In the genomic region with DNA sequence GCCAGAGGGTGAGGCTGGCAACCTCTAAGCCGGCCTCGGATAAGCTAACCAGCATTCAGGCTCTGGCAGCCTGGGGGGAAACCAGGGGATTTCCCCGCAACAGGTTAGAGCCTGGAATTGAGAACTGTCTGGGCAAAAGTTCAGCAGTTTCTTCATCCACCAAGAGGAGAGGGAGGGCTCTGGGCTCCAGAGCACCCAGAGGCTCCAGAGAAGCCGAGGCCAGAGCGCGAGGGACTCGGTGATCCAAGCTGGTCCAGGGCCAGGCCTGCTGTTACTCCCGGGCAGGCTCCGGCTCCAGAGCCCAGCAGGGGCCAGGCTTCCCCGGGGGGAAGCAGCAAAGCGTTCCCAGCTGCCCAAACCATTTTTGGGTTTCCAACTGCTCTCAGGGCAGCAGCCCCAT, we compare ENCODE assay signal across 9 cellular contexts. TPM values are rescaled to one million over a fixed set of nuclear protein-coding genes. Genes with fewer than 3 reads are reported as not detected.
A peak's percentile ranks its signal among the peaks of the same experiment; 100 is the strongest.
DNase-seq lines count a peak whose midpoint lies in the region; ATAC-seq, FAIRE-seq and TF ChIP-seq lines count a peak whose summit lies in the region.
"Had no signal": no experiment of that assay in that cellular context is flagged by ENCODE, and none has a peak within 500 bp of the region (broad histone marks: within the 10 kb centered on the region; RNA-seq: fewer than 3 reads in every experiment).

No MANE protein-coding gene starts in this region.

- no peaks in the 10 kb centered on the region for H3K9me3 Mint-ChIP-seq in activated CD8-positive, alpha-beta memory T cell treated with anti-CD3 and anti-CD28 coated beads, Interleukin-2, amount 10 ng/mL, durations not matched to agents 7 days and 5 days (ENCODE audit: low read depth)

- no peak for ATAC-seq in activated CD8-positive, alpha-beta memory T cell treated with anti-CD3 and anti-CD28 coated beads, Interleukin-2, amount 10 ng/mL, durations not matched to agents 7 days and 5 days
- no peak for ATAC-seq in GM18870 (IDR thresholded peaks at IDR 0.05; ENCODE audit: unreplicated experiment)
- ATAC-seq: foreskin keratinocyte had no signal

- peak overlapping the region; percentile 88 for H3K27ac Mint-ChIP-seq in activated CD8-positive, alpha-beta memory T cell treated with anti-CD3 and anti-CD28 coated beads, Interleukin-2, amount 10 ng/mL, durations not matched to agents 7 days and 5 days

- intact Hi-C loops in kidney (cut with DNase I) (no loop called here), transverse colon (cut with DNase I; ENCODE audit: low total_unique reads) (no loop called here)

- no peaks in the 10 kb centered on the region for H3K9me3 ChIP-seq in kidney (ENCODE audit: control insufficient read depth in 1 of 2, low read length in 2 of 2)
- H3K9me3 ChIP-seq in transverse colon: no peaks in the 10 kb centered on the region

- H3K9ac ChIP-seq in kidney (ENCODE audit: low read length in 2 of 2): no peak overlapping the region

- H3K27ac ChIP-seq in kidney (ENCODE audit: low read depth in 2 of 2, low read length in 2 of 2) (peak overlapping the region in 1 of 2 donors; percentile 55), transverse colon (peak overlapping the region; percentile 68 to 91 (median 76))
- H3K27ac ChIP-seq: foreskin keratinocyte, VCaP had no signal

- CTCF ChIA-PET in activated CD8-positive, alpha-beta memory T cell treated with anti-CD3 and anti-CD28 coated beads, Interleukin-2, amount 10 ng/mL, durations not matched to agents 7 days and 5 days (lab: Charles Lee): interaction anchor here (14.0 to 34.1 kb wide), 3 partner anchors 12 to 44 kb away, joined by 156 to 1064 read pairs (median 298); partner anchors contain the start of genes GGA1, LGALS1, NOL12 and PDXP

- H3K4me1 ChIP-seq in kidney (ENCODE audit: control insufficient read depth in 1 of 2, insufficient read depth in 1 of 2, low read depth in 1 of 2, low read length in 2 of 2): peaks cover under 1 to 4% of the 10 kb centered on the region in 2 donors
- H3K4me1 ChIP-seq in transverse colon: peaks cover 33 to 44% (median 39%) of the 10 kb centered on the region in 4 donors
- H3K4me1 ChIP-seq: foreskin keratinocyte had no signal

- WGBS in transverse colon (ENCODE audit: low coverage in 1 of 2), 2 donors: 48% methylated on average over 11 of the region's 11 CpGs; no CpG with 5 or more reads in 1 of the 2 donors

- peaks cover 7% of the 10 kb centered on the region for H3K36me3 Mint-ChIP-seq in activated CD8-positive, alpha-beta memory T cell treated with anti-CD3 and anti-CD28 coated beads, Interleukin-2, amount 10 ng/mL, durations not matched to agents 7 days and 5 days

- DNase-seq in activated CD8-positive, alpha-beta memory T cell treated with anti-CD3 and anti-CD28 coated beads, Interleukin-2, amount 10 ng/mL, durations not matched to agents 7 days and 5 days: no peak
- no peak for DNase-seq in activated CD8-positive, alpha-beta memory T cell treated with anti-CD3 and anti-CD28 coated beads for 24 hours
- peak; percentile 90 for DNase-seq in kidney
- peak; percentile 68 for DNase-seq in transverse colon
- no peak for DNase-seq in NCI-H748 (lab: John Stamatoyannopoulos, UW; ENCODE audit: unreplicated experiment)
- DNase-seq: foreskin keratinocyte had no signal

- H3K27me3 ChIP-seq in transverse colon: no peaks in the 10 kb centered on the region
- H3K27me3 ChIP-seq: foreskin keratinocyte had no signal

- no peak for TF ChIP-seq CTCF in kidney (IDR thresholded peaks at IDR 0.05; ENCODE audit: borderline replicate concordance, extremely low read depth, insufficient read depth)
- no peak for TF ChIP-seq CTCF in transverse colon (IDR thresholded peaks at IDR 0.05)

- no peak for FAIRE-seq in kidney (lab: Jason Lieb, UNC)

- TF ChIP-seq EP300 in transverse colon (IDR thresholded peaks at IDR 0.05; ENCODE audit: low read depth): no peak

- in situ Hi-C loops in transverse colon (cut with MboI; ENCODE audit: low pct_ligation_motif_present in 1 of 4, low pct_unique_long_range_greater_than_20kb in 1 of 4, low sequenced_read_pairs in 3 of 4): loop anchor here in 1 of 4 donors (10.0 kb wide), 1 partner anchor 59 kb away; the partner anchor contains the start of gene NOL12

- no peak for TF ChIP-seq POLR2A in transverse colon (IDR thresholded peaks at IDR 0.05)

- no peak overlapping the region for H3K4me3 Mint-ChIP-seq in activated CD8-positive, alpha-beta memory T cell treated with anti-CD3 and anti-CD28 coated beads, Interleukin-2, amount 10 ng/mL, durations not matched to agents 7 days and 5 days

- H3K4me1 Mint-ChIP-seq in activated CD8-positive, alpha-beta memory T cell treated with anti-CD3 and anti-CD28 coated beads, Interleukin-2, amount 10 ng/mL, durations not matched to agents 7 days and 5 days: peaks cover 43% of the 10 kb centered on the region

- H3K27me3 Mint-ChIP-seq in activated CD8-positive, alpha-beta memory T cell treated with anti-CD3 and anti-CD28 coated beads, Interleukin-2, amount 10 ng/mL, durations not matched to agents 7 days and 5 days: no peaks in the 10 kb centered on the region

- peaks cover 2 to 6% of the 10 kb centered on the region in 2 donors for H3K36me3 ChIP-seq in kidney (ENCODE audit: control insufficient read depth in 1 of 2, insufficient read depth in 2 of 2, low read length in 2 of 2)
- H3K36me3 ChIP-seq in transverse colon: no peaks in the 10 kb centered on the region

- H3K4me3 ChIP-seq in kidney (ENCODE audit: low read length in 2 of 2) (no peak overlapping the region), transverse colon (no peak overlapping the region)

RNA-seq across cellular contexts. Expression of gene SH3BP1, which starts 13.3 kb away (rescaled TPM):
- 100 to 1,000 TPM; 231 to 275 TPM for total RNA-seq in activated CD8-positive, alpha-beta memory T cell treated with anti-CD3 and anti-CD28 coated beads, Interleukin-2, amount 10 ng/mL, durations not matched to agents 7 days and 5 days
- 12.8 TPM for total RNA-seq in kidney
- polyA plus RNA-seq in kidney (ENCODE audit: insufficient read depth, low read depth, low replicate concordance): 2.2 TPM
- 100 to 1,000 TPM in 2 of 4 donors, 10 to 100 TPM in 2; 53.1 to 158 (median 84.7) TPM for total RNA-seq in transverse colon

RNA-seq across cellular contexts. Expression of gene GGA1, which starts 17.5 kb away (rescaled TPM):
- 10 to 100 TPM; 76.9 to 85.9 TPM for total RNA-seq in activated CD8-positive, alpha-beta memory T cell treated with anti-CD3 and anti-CD28 coated beads, Interleukin-2, amount 10 ng/mL, durations not matched to agents 7 days and 5 days
- total RNA-seq in kidney (61.2 TPM), transverse colon (100 to 1,000 TPM in 1 of 4 donors, 10 to 100 TPM in 3; 60.1 to 142 (median 73.8) TPM)
- 37.5 TPM for polyA plus RNA-seq in kidney (ENCODE audit: insufficient read depth, low read depth, low replicate concordance)

RNA-seq across cellular contexts. Expression of gene PDXP, which starts 32.4 kb away (rescaled TPM):
- 10 to 100 TPM; 25.9 to 32.6 TPM for total RNA-seq in activated CD8-positive, alpha-beta memory T cell treated with anti-CD3 and anti-CD28 coated beads, Interleukin-2, amount 10 ng/mL, durations not matched to agents 7 days and 5 days
- total RNA-seq in kidney: 6.3 TPM
- 29.6 TPM for polyA plus RNA-seq in kidney (ENCODE audit: insufficient read depth, low read depth, low replicate concordance)
- total RNA-seq in transverse colon: 100 to 1,000 TPM in 1 of 4 donors, 10 to 100 TPM in 3; 28.9 to 126 (median 50.7) TPM

RNA-seq across cellular contexts. Expression of gene LGALS2, which starts 46.3 kb away (rescaled TPM):
- total RNA-seq in activated CD8-positive, alpha-beta memory T cell treated with anti-CD3 and anti-CD28 coated beads, Interleukin-2, amount 10 ng/mL, durations not matched to agents 7 days and 5 days: not detected
- total RNA-seq in kidney (20.4 TPM), transverse colon (10 to 100 TPM in 2 of 4 donors, 1 to 10 TPM in 1, not detected in 1; 1.3 to 43.4 (median 17.2) TPM)
- 372 TPM for polyA plus RNA-seq in kidney (ENCODE audit: insufficient read depth, low read depth, low replicate concordance)
- total RNA-seq: foreskin keratinocyte, LHCN-M2 had no signal
- polyA plus RNA-seq: foreskin keratinocyte had no signal

RNA-seq across cellular contexts. Expression of gene LGALS1, which starts 49.3 kb away (rescaled TPM):
- 1,000 to 10,000 TPM; 1,392 to 1,515 TPM for total RNA-seq in activated CD8-positive, alpha-beta memory T cell treated with anti-CD3 and anti-CD28 coated beads, Interleukin-2, amount 10 ng/mL, durations not matched to agents 7 days and 5 days
- total RNA-seq in kidney: 227 TPM
- 496 TPM for polyA plus RNA-seq in kidney (ENCODE audit: insufficient read depth, low read depth, low replicate concordance)
- 100 to 1,000 TPM; 196 to 558 (median 224) TPM for total RNA-seq in transverse colon

Comparison
In these comparisons a context has a peak if more than half of its experiments do, and no peak if none do; other contexts are left out.
1. DNase-seq: peak in kidney (single experiment) and transverse colon (single experiment); none in activated CD8-positive, alpha-beta memory T cell treated with anti-CD3 and anti-CD28 coated beads, Interleukin-2, amount 10 ng/mL, durations not matched to agents 7 days and 5 days (single experiment), activated CD8-positive, alpha-beta memory T cell treated with anti-CD3 and anti-CD28 coated beads for 24 hours (single experiment) and NCI-H748 (single experiment).